Comparison of ENCODE assay signal across 1 cellular context in the genomic region with DNA sequence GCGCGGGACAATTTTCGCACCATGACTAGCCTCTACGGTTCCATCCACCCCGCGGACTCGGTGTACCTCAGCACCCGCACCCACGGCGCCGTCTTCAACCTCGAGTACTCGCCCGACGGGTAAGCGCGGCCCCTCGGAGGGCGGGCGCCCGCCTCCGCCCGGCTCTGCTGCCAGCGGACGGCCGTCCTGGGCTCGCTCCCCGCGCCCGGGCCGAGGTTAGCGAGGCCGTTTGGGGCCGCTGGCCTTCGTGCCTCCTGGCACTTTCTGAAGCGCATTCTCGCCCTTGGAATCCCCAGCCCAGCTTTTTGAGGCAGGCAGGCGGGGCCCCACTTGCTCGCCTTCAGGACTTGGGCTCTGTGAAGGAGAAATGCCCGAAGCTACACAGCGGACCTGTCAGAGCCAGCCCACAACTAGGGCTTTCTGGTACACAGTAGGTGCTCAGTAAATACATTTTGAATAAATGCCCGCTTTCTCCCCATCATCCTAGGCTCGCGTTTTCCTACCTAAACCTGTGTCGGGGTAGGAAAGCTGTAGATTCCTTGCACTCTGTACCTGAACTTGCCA.
TF ChIP-seq lines count a peak whose summit lies in the region.

No MANE protein-coding gene starts in this region.

TF ChIP-seq in K562, 482 proteins besides CTCF, POLR2A, EP300 and RAD21 (continued from another document):
- no peak for TF ChIP-seq ZNF76 (CRISPR knock-in tag; IDR thresholded peaks at IDR 0.05; ENCODE audit: borderline replicate concordance)
- no peak for TF ChIP-seq ZNF12 (CRISPR knock-in tag; IDR thresholded peaks at IDR 0.05)
- TF ChIP-seq RFX7 (CRISPR knock-in tag; IDR thresholded peaks at IDR 0.05) = no peak
